Comparison of ENCODE assay signal across 13 cellular contexts in genomic region chr1:21898326-21899155, GRCh38. TPM values are rescaled to one million over a fixed set of nuclear protein-coding genes. Genes with fewer than 3 reads are reported as not detected.
DNase-seq lines count a peak whose midpoint lies in the region; ATAC-seq, FAIRE-seq and TF ChIP-seq lines count a peak whose summit lies in the region.
"Had no signal": no experiment of that assay in that cellular context is flagged by ENCODE, and none has a peak within 500 bp of the region (broad histone marks: within the 10 kb centered on the region; RNA-seq: fewer than 3 reads in every experiment).

No MANE protein-coding gene starts in this region.

- H3K9me3 ChIP-seq in BLaER1 treated with 17β-estradiol and CSF1 and Interleukin-3, amounts not matched to agents 10 nM and 100 nM (replicated peaks in 1 of 11) = no peaks in the 10 kb centered on the region
- H3K9me3 ChIP-seq in HepG2 (ENCODE audit: low read length) = no peaks in the 10 kb centered on the region
- no peaks in the 10 kb centered on the region for H3K9me3 ChIP-seq in skeletal muscle tissue (ENCODE audit: control insufficient read depth in 3 of 3, low read length in 3 of 3)
- H3K9me3 ChIP-seq: BE2C had no signal

- TF ChIP-seq EP300 in HepG2 (IDR thresholded peaks at IDR 0.05; ENCODE audit: low read depth in 2 of 2, low read length in 2 of 2) (no peak), HepG2 (CRISPR knock-in tag; IDR thresholded peaks at IDR 0.05; ENCODE audit: borderline replicate concordance) (no peak)

- no TSS peak for BruUV-seq in HepG2 (replicated peaks; lab: Mats Ljungman, UMichigan)

- TF ChIP-seq POLR2A in HepG2 (IDR thresholded peaks at IDR 0.05; ENCODE audit: insufficient read depth in 1 of 2, low read depth in 2 of 2, low read length in 2 of 2) = no peak

- peaks cover 43 to 97% (median 94%) of the 10 kb centered on the region in 10 experiments for H3K4me1 ChIP-seq in BLaER1 treated with 17β-estradiol and CSF1 and Interleukin-3, amounts not matched to agents 10 nM and 100 nM
- H3K4me1 ChIP-seq in HepG2 (ENCODE audit: insufficient read depth, low read length) (peaks cover 57% of the 10 kb centered on the region), skeletal muscle tissue (ENCODE audit: control insufficient read depth in 3 of 3, insufficient read depth in 3 of 3, low read length in 3 of 3) (peaks cover 94 to 97% (median 95%) of the 10 kb centered on the region in 3 donors)
- H3K4me1 ChIP-seq: BE2C had no signal

- peak overlapping the region in 5 of 11 experiments; percentile 6 to 80 (median 18); a peak in 3 of 22 replicates for H3K9ac ChIP-seq in BLaER1 treated with 17β-estradiol and CSF1 and Interleukin-3, amounts not matched to agents 10 nM and 100 nM
- H3K9ac ChIP-seq in HepG2 (ENCODE audit: insufficient read depth, low read depth, low read length) (no peak overlapping the region), skeletal muscle tissue (ENCODE audit: low read depth in 1 of 3, low read length in 3 of 3) (peak overlapping the region in 1 of 3 donors; percentile 40)

- peak overlapping the region in 6 of 11 experiments; percentile 88 to 93 (median 91); a peak in 10 of 22 replicates for H3K27ac ChIP-seq in BLaER1 treated with 17β-estradiol and CSF1 and Interleukin-3, amounts not matched to agents 10 nM and 100 nM
- H3K27ac ChIP-seq in HepG2 (ENCODE audit: extremely low read length, insufficient read depth, low read length) (peak overlapping the region; percentile 34), skeletal muscle tissue (ENCODE audit: low read depth, low read length) (peak overlapping the region; percentile 68)

- no peak overlapping the region for H3K4me3 ChIP-seq in BLaER1 treated with 17β-estradiol and CSF1 and Interleukin-3, amounts not matched to agents 10 nM and 100 nM
- H3K4me3 ChIP-seq in cardiac fibroblast (replicated peaks in 1 of 2; ENCODE audit: low read depth in 2 of 2, low read length in 2 of 2) (no peak overlapping the region), HepG2 (replicated peaks in 1 of 3; ENCODE audit: insufficient read depth in 1 of 3, low read depth in 2 of 3, low read length in 3 of 3) (no peak overlapping the region), skeletal muscle tissue (ENCODE audit: low read length in 3 of 3) (no peak overlapping the region)

- no peaks in the 10 kb centered on the region for H3K79me2 ChIP-seq in HepG2 (ENCODE audit: insufficient read depth, low read length)

- H2AFZ ChIP-seq in HepG2 (ENCODE audit: low read length) = no peak overlapping the region

- TF ChIP-seq RAD21 in HepG2 (CRISPR knock-in tag; IDR thresholded peaks at IDR 0.05) = no peak

- no peak for FAIRE-seq in HepG2 (lab: Jason Lieb, UNC)
- FAIRE-seq: keratinocyte had no signal

- no peaks in the 10 kb centered on the region; a peak in 3 of 22 replicates for H4K20me1 ChIP-seq in BLaER1 treated with 17β-estradiol and CSF1 and Interleukin-3, amounts not matched to agents 10 nM and 100 nM
- no peaks in the 10 kb centered on the region for H4K20me1 ChIP-seq in HepG2 (ENCODE audit: insufficient read depth, low read length)

- in situ Hi-C loops in HepG2 (cut with HindIII; ENCODE audit: extremely low pct_ligation_motif_present, low pct_unique_long_range_greater_than_20kb) = no loop called here

- ATAC-seq in HepG2 = peak; percentile 59

- 62% methylated on average over 13 of the region's 16 CpGs for WGBS in HepG2 (ENCODE audit: low lambda C conversion rate)

- POLR2A ChIA-PET in HepG2 (lab: Yijun Ruan, JAX) = no interaction called here

- intact Hi-C loops in HepG2 (cut with micrococcal nuclease; ENCODE audit: unreplicated experiment) = no loop called here

- peaks cover 0 to 28% (median 14%) of the 10 kb centered on the region in 11 experiments; a peak in 10 of 22 replicates for H3K36me3 ChIP-seq in BLaER1 treated with 17β-estradiol and CSF1 and Interleukin-3, amounts not matched to agents 10 nM and 100 nM
- peaks cover 8 to 15% of the 10 kb centered on the region in 2 experiments; a peak in 3 of 5 replicates for H3K36me3 ChIP-seq in HepG2 (replicated peaks in 1 of 2; ENCODE audit: control insufficient read depth in 1 of 2, insufficient read depth in 2 of 2, low read length in 2 of 2)
- H3K36me3 ChIP-seq in skeletal muscle tissue (ENCODE audit: control insufficient read depth in 3 of 3, insufficient read depth in 3 of 3, low read length in 3 of 3) = peaks cover 5 to 17% (median 15%) of the 10 kb centered on the region in 3 donors
- H3K36me3 ChIP-seq: BE2C had no signal

- no peaks in the 10 kb centered on the region for H3K27me3 ChIP-seq in BLaER1 treated with 17β-estradiol and CSF1 and Interleukin-3, amounts not matched to agents 10 nM and 100 nM
- no peaks in the 10 kb centered on the region for H3K27me3 ChIP-seq in HepG2 (ENCODE audit: control insufficient read depth in 1 of 2, insufficient read depth in 2 of 2, low read length in 2 of 2)
- H3K27me3 ChIP-seq in skeletal muscle tissue (ENCODE audit: control insufficient read depth in 3 of 3, insufficient read depth in 3 of 3, low read length in 3 of 3) = no peaks in the 10 kb centered on the region
- H3K27me3 ChIP-seq: BE2C had no signal

- peak overlapping the region in 9 of 11 experiments; percentile 85 to 95 (median 90); a peak in 16 of 22 replicates for H3K4me2 ChIP-seq in BLaER1 treated with 17β-estradiol and CSF1 and Interleukin-3, amounts not matched to agents 10 nM and 100 nM
- H3K4me2 ChIP-seq in HepG2 (ENCODE audit: low read depth, low read length) = no peak overlapping the region; the same call in 1 of the 2 replicates

- no peak for TF ChIP-seq CTCF in cardiac fibroblast (IDR thresholded peaks at IDR 0.05; ENCODE audit: low read depth, low read length)
- no peak; the same call in none of the 2 replicates for TF ChIP-seq CTCF in HepG2 (CRISPR knock-in tag; IDR thresholded peaks at IDR 0.05)

- DNase-seq in cardiac fibroblast (ENCODE audit: low read depth in 2 of 2) (peak; percentile 57 to 62), HepG2 (ENCODE audit: low spot score) (peak; percentile 26), DMS79 (lab: John Stamatoyannopoulos, UW) (no peak), COLO668 (lab: John Stamatoyannopoulos, UW; ENCODE audit: unreplicated experiment) (no peak), mesenteric fat pad (ENCODE audit: low spot score) (no peak), T-helper 9 cell (no peak)
- DNase-seq: BE2C, NCI-H1105, NCI-H526 treated with DMSO at 0.1 percent for 48 hours, SHP77 had no signal

- CTCF ChIA-PET in HepG2 (lab: Yijun Ruan, JAX; ENCODE audit: low intra/inter-chr PET ratio, low total read pairs) = no interaction called here

TF ChIP-seq in HepG2, 621 proteins besides CTCF, POLR2A, EP300 and RAD21 (continues in another document):
- TF ChIP-seq, protein P1, sequence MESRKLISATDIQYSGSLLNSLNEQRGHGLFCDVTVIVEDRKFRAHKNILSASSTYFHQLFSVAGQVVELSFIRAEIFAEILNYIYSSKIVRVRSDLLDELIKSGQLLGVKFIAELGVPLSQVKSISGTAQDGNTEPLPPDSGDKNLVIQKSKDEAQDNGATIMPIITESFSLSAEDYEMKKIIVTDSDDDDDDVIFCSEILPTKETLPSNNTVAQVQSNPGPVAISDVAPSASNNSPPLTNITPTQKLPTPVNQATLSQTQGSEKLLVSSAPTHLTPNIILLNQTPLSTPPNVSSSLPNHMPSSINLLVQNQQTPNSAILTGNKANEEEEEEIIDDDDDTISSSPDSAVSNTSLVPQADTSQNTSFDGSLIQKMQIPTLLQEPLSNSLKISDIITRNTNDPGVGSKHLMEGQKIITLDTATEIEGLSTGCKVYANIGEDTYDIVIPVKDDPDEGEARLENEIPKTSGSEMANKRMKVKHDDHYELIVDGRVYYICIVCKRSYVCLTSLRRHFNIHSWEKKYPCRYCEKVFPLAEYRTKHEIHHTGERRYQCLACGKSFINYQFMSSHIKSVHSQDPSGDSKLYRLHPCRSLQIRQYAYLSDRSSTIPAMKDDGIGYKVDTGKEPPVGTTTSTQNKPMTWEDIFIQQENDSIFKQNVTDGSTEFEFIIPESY (CRISPR knock-in tag; IDR thresholded peaks at IDR 0.05) = peak; percentile 98
- no peak for TF ChIP-seq NPAS2 (CRISPR knock-in tag; IDR thresholded peaks at IDR 0.05; ENCODE audit: borderline replicate concordance)
- TF ChIP-seq ZNF562 (CRISPR knock-in tag; IDR thresholded peaks at IDR 0.05; ENCODE audit: borderline replicate concordance) = no peak
- TF ChIP-seq HNF4A (CRISPR knock-in tag; IDR thresholded peaks at IDR 0.05) = peak; percentile 20; the same call in 1 of the 2 replicates

RNA-seq across cellular contexts. Expression of gene HSPG2, which starts 38.6 kb away (rescaled TPM):
- total RNA-seq in HepG2 (2016; rRNA removed; fragmentation: Illumina TruSeq; extraction: Trizol) (5.6 and 9.1 TPM in 2 replicates), skeletal muscle tissue (152 TPM), mesenteric fat pad (543 TPM)
- 4.1 and 4.6 TPM in 2 replicates for total RNA-seq in HepG2 (2016; cell fraction: cytosol; rRNA removed; fragmentation: Illumina TruSeq; extraction: Trizol; ENCODE audit: low read depth)
- total RNA-seq in HepG2 (2016; cell fraction: insoluble cytoplasmic fraction; rRNA removed; fragmentation: Illumina TruSeq; extraction: Trizol) = 4.7 and 8.9 TPM in 2 replicates
- 5.4 and 5.7 TPM in 2 replicates for total RNA-seq in HepG2 (2016; cell fraction: membrane; rRNA removed; fragmentation: Illumina TruSeq; extraction: Trizol)
- total RNA-seq in HepG2 (2016; cell fraction: nucleus; rRNA removed; fragmentation: Illumina TruSeq; extraction: Trizol) = 28.3 and 31.6 TPM in 2 replicates
- 10.3 and 13.1 TPM in 2 replicates for polyA plus RNA-seq in HepG2 (2011; rRNA removed)
- polyA plus RNA-seq in HepG2 (2011; cell fraction: cytosol; rRNA removed) = 3.8 and 6.6 TPM in 2 replicates
- polyA plus RNA-seq in HepG2 (2011; cell fraction: nucleus; rRNA removed) = 128 and 235 TPM in 2 replicates
- 17.9 and 25.0 TPM in 2 replicates for polyA plus RNA-seq in HepG2 (2012)
- polyA plus RNA-seq in HepG2 (2016; cell fraction: cytosol; fragmentation: Illumina TruSeq; extraction: Trizol; ENCODE audit: low read depth) = 1.9 TPM in 2 replicates
- 7.0 and 9.8 TPM in 2 replicates for polyA plus RNA-seq in HepG2 (2016; cell fraction: insoluble cytoplasmic fraction; fragmentation: Illumina TruSeq; extraction: Trizol; ENCODE audit: low read depth)
- polyA plus RNA-seq in HepG2 (2016; cell fraction: membrane; fragmentation: Illumina TruSeq; extraction: Trizol; ENCODE audit: low read depth) = 2.8 TPM in 2 replicates
- 78.2 and 78.5 TPM in 2 replicates for polyA plus RNA-seq in HepG2 (2016; cell fraction: nucleus; fragmentation: Illumina TruSeq; extraction: Trizol; ENCODE audit: insufficient read depth, low read depth)
- polyA minus RNA-seq in HepG2 (2011; rRNA and poly(A)+ RNA removed; ENCODE audit: low replicate concordance) = 24.8 and 26.5 TPM in 2 replicates
- polyA minus RNA-seq in HepG2 (2011; cell fraction: cytosol; rRNA and poly(A)+ RNA removed) = 17.5 and 18.6 TPM in 2 replicates
- 39.8 and 42.6 TPM in 2 replicates for polyA minus RNA-seq in HepG2 (2011; cell fraction: nucleus; rRNA and poly(A)+ RNA removed)

Comparison
In these comparisons a context has a peak if more than half of its experiments do, and no peak if none do; other contexts are left out.
1. H3K27ac ChIP-seq: peak in every context shown above with its lines; median percentile 91 in BLaER1 treated with 17β-estradiol and CSF1 and Interleukin-3, amounts not matched to agents 10 nM and 100 nM; 68 in skeletal muscle tissue; 34 in HepG2.
2. DNase-seq: peak in cardiac fibroblast (2 of 2) and HepG2 (single experiment); none in DMS79 (single experiment), COLO668 (single experiment), mesenteric fat pad (single experiment) and T-helper 9 cell (single experiment).